In genomic region chr18:36950282-36950681, GRCh38 we compare ENCODE assay signal across 29 cellular contexts.
"Had no signal": no experiment of that assay in that cellular context is flagged by ENCODE, and none has a peak within 500 bp of the region (broad histone marks: within the 10 kb centered on the region; RNA-seq: fewer than 3 reads in every experiment).

No MANE protein-coding gene starts in this region.

- H3K4me3 ChIP-seq: stomach, suprapubic skin, testis, thoracic aorta, thyroid gland, tibial artery, tibial nerve, transverse colon, upper lobe of left lung, upper lobe of right lung, uterus, vagina had no signal

- H3K4me3 Mint-ChIP-seq: stimulated activated effector memory CD8-positive, alpha-beta T cell treated with anti-CD3 and anti-CD28 coated beads, Interleukin-12 subunit alpha, Interleukin-12 subunit beta, amount 100 ng/mL, for 72 hours; stimulated activated memory B cell treated with anti-CD40 and anti-IgM and Interleukin-4, amounts not matched to agents 10 μg/mL and 1 μg/mL and 100 μg/mL, for 72 hours; stimulated activated naive B cell treated with anti-CD40 and anti-IgM and Interleukin-4, amounts not matched to agents 10 μg/mL and 1 μg/mL and 100 μg/mL, for 72 hours; stimulated activated naive CD8-positive, alpha-beta T cell treated with anti-CD3 and anti-CD28 coated beads, Interleukin-15, amount 100 ng/mL, for 72 hours; stimulated activated naive CD8-positive, alpha-beta T cell treated with anti-CD3 and anti-CD28 coated beads, Interleukin-15, Interleukin-2, amounts not matched to agents 100 ng/mL and 50 ng/mL, for 24 hours; type B pancreatic cell had no signal

- H3K4me1 ChIP-seq: stomach, suprapubic skin, testis, tibial artery, tibial nerve, transverse colon, upper lobe of left lung, upper lobe of right lung, uterus, vagina had no signal

- H3K9me3 Mint-ChIP-seq: stimulated activated effector memory CD8-positive, alpha-beta T cell treated with anti-CD3 and anti-CD28 coated beads, Interleukin-12 subunit alpha, Interleukin-12 subunit beta, amount 100 ng/mL, for 72 hours; stimulated activated memory B cell treated with anti-CD40 and anti-IgM and Interleukin-4, amounts not matched to agents 10 μg/mL and 1 μg/mL and 100 μg/mL, for 72 hours; stimulated activated naive CD8-positive, alpha-beta T cell treated with anti-CD3 and anti-CD28 coated beads, Interleukin-15, amount 100 ng/mL, for 72 hours; stimulated activated naive CD8-positive, alpha-beta T cell treated with anti-CD3 and anti-CD28 coated beads, Interleukin-15, Interleukin-2, amounts not matched to agents 100 ng/mL and 50 ng/mL, for 24 hours had no signal

- H3K27ac ChIP-seq: stomach, suprapubic skin, testis, thoracic aorta, thyroid gland, tibial artery, tibial nerve, transverse colon, upper lobe of left lung, upper lobe of right lung, uterus, vagina had no signal

- H3K9me3 ChIP-seq: stomach, suprapubic skin, testis, thoracic aorta, thyroid gland, tibial artery, tibial nerve, transverse colon, upper lobe of left lung, upper lobe of right lung, uterus, vagina had no signal

- H3K27ac Mint-ChIP-seq: stimulated activated effector memory CD8-positive, alpha-beta T cell treated with anti-CD3 and anti-CD28 coated beads, Interleukin-12 subunit alpha, Interleukin-12 subunit beta, amount 100 ng/mL, for 72 hours; stimulated activated memory B cell treated with anti-CD40 and anti-IgM and Interleukin-4, amounts not matched to agents 10 μg/mL and 1 μg/mL and 100 μg/mL, for 72 hours; stimulated activated naive B cell treated with anti-CD40 and anti-IgM and Interleukin-4, amounts not matched to agents 10 μg/mL and 1 μg/mL and 100 μg/mL, for 72 hours; stimulated activated naive CD8-positive, alpha-beta T cell treated with anti-CD3 and anti-CD28 coated beads, Interleukin-15, amount 100 ng/mL, for 72 hours; stimulated activated naive CD8-positive, alpha-beta T cell treated with anti-CD3 and anti-CD28 coated beads, Interleukin-15, Interleukin-2, amounts not matched to agents 100 ng/mL and 50 ng/mL, for 24 hours; type B pancreatic cell had no signal

- DNase-seq: stimulated activated CD4-positive, alpha-beta T cell treated with anti-CD3 and anti-CD28 coated beads, Interleukin-2, amount 100 ng/mL, for 48 hours; stimulated activated CD4-positive, alpha-beta T cell treated with anti-CD3 and anti-CD28 coated beads, Interleukin-4, amount 100 ng/mL, for 1 hour; stimulated activated CD4-positive, alpha-beta T cell treated with anti-CD3 and anti-CD28 coated beads, Interleukin-4, amount 100 ng/mL, for 24 hours; stimulated activated CD4-positive, alpha-beta T cell treated with anti-CD3 and anti-CD28 coated beads, Interleukin-4, amount 100 ng/mL, for 4 hours; stimulated activated CD8-positive, alpha-beta memory T cell treated with anti-CD3 and anti-CD28 coated beads, Interleukin-4, amount 100 ng/mL, for 48 hours; stimulated activated naive B cell treated with anti-CD40 and anti-IgM and Interleukin-4, amounts not matched to agents 10 μg/mL and 1 μg/mL and 100 μg/mL, for 72 hours; stimulated activated naive CD4-positive, alpha-beta T cell; stimulated activated naive CD4-positive, alpha-beta T cell treated with Interleukin-2 at 50 U/mL for 16 hours; stimulated activated naive CD8-positive, alpha-beta T cell treated with anti-CD3 and anti-CD28 coated beads, Interleukin-15, amount 100 ng/mL, for 72 hours; stimulated activated naive CD8-positive, alpha-beta T cell treated with anti-CD3 and anti-CD28 coated beads, Interleukin-15, Interleukin-2, amounts not matched to agents 100 U/mL and 50 U/mL, for 24 hours; stomach; substantia nigra; testis; thyroid gland; tibial artery; transverse colon; trophoblast cell; upper lobe of left lung; upper lobe of right lung; uterus had no signal

- ATAC-seq: stimulated activated effector memory CD8-positive, alpha-beta T cell treated with anti-CD3 and anti-CD28 coated beads, Interleukin-12 subunit alpha, Interleukin-12 subunit beta, amount 100 ng/mL, for 72 hours; stimulated activated memory B cell treated with anti-CD40 and anti-IgM and Interleukin-4, amounts not matched to agents 10 μg/mL and 1 μg/mL and 100 μg/mL, for 72 hours; stimulated activated naive B cell treated with anti-CD40 and anti-IgM and Interleukin-4, amounts not matched to agents 10 μg/mL and 1 μg/mL and 100 μg/mL, for 72 hours; stimulated activated naive CD8-positive, alpha-beta T cell treated with anti-CD3 and anti-CD28 coated beads, Interleukin-15, amount 100 ng/mL, for 72 hours; stimulated activated naive CD8-positive, alpha-beta T cell treated with anti-CD3 and anti-CD28 coated beads, Interleukin-15, Interleukin-2, amounts not matched to agents 100 U/mL and 50 U/mL, for 24 hours had no signal

- H3K27me3 ChIP-seq: stomach, suprapubic skin, testis, thyroid gland, tibial artery, tibial nerve, transverse colon, upper lobe of left lung, upper lobe of right lung, uterus, vagina had no signal

- H3K36me3 ChIP-seq: thoracic aorta, thyroid gland, transverse colon, upper lobe of right lung, uterus, vagina had no signal

- H3K27me3 Mint-ChIP-seq: stimulated activated memory B cell treated with anti-CD40 and anti-IgM and Interleukin-4, amounts not matched to agents 10 μg/mL and 1 μg/mL and 100 μg/mL, for 72 hours; stimulated activated naive B cell treated with anti-CD40 and anti-IgM and Interleukin-4, amounts not matched to agents 10 μg/mL and 1 μg/mL and 100 μg/mL, for 72 hours; stimulated activated naive CD8-positive, alpha-beta T cell treated with anti-CD3 and anti-CD28 coated beads, Interleukin-15, amount 100 ng/mL, for 72 hours; stimulated activated naive CD8-positive, alpha-beta T cell treated with anti-CD3 and anti-CD28 coated beads, Interleukin-15, Interleukin-2, amounts not matched to agents 100 ng/mL and 50 ng/mL, for 24 hours; type B pancreatic cell had no signal

- H3K4me1 Mint-ChIP-seq: stimulated activated effector memory CD8-positive, alpha-beta T cell treated with anti-CD3 and anti-CD28 coated beads, Interleukin-12 subunit alpha, Interleukin-12 subunit beta, amount 100 ng/mL, for 72 hours; stimulated activated memory B cell treated with anti-CD40 and anti-IgM and Interleukin-4, amounts not matched to agents 10 μg/mL and 1 μg/mL and 100 μg/mL, for 72 hours; stimulated activated naive B cell treated with anti-CD40 and anti-IgM and Interleukin-4, amounts not matched to agents 10 μg/mL and 1 μg/mL and 100 μg/mL, for 72 hours; stimulated activated naive CD8-positive, alpha-beta T cell treated with anti-CD3 and anti-CD28 coated beads, Interleukin-15, amount 100 ng/mL, for 72 hours had no signal

- FAIRE-seq: urothelium cell line had no signal
